1 cellular context compared by ENCODE assay signal in the genomic region with DNA sequence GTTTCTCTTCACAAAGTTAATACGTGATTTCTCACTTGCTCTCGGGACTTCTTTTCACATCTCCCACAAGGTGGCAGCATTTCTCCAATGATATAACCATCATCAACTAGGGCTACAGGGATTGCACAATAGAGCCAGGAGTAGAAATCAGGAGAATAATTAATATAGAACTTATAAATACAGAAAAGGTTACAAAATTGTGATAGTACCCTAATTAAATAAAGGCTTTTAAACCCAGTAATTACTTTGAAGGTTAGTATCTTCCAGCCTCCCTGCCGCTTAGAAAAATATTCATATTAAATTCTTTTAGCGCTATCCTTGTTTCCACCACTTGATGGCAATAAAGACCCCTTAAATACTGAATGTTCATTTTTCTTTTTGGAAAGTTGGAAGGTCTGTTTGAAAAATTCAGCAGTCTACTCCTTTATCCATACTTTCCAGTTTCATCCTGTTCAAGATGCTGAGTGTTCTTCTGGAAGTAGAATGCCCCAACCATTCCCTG.
TF ChIP-seq lines count a peak whose summit lies in the region.

No MANE protein-coding gene starts in this region.

TF ChIP-seq in GM12878, 131 proteins besides CTCF, POLR2A, EP300 and RAD21 (continued from another document):
- TF ChIP-seq, protein P1, sequence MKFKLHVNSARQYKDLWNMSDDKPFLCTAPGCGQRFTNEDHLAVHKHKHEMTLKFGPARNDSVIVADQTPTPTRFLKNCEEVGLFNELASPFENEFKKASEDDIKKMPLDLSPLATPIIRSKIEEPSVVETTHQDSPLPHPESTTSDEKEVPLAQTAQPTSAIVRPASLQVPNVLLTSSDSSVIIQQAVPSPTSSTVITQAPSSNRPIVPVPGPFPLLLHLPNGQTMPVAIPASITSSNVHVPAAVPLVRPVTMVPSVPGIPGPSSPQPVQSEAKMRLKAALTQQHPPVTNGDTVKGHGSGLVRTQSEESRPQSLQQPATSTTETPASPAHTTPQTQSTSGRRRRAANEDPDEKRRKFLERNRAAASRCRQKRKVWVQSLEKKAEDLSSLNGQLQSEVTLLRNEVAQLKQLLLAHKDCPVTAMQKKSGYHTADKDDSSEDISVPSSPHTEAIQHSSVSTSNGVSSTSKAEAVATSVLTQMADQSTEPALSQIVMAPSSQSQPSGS (IDR thresholded peaks at IDR 0.05; ENCODE audit: low read length): no peak
- TF ChIP-seq RELA (IDR thresholded peaks at IDR 0.05; ENCODE audit: borderline replicate concordance, partially characterized antibody): no peak
- no peak for TF ChIP-seq CBX5 (IDR thresholded peaks at IDR 0.05; ENCODE audit: low read depth)
- TF ChIP-seq NFXL1 (IDR thresholded peaks at IDR 0.05; ENCODE audit: borderline replicate concordance): no peak
- TF ChIP-seq SIX5 (IDR thresholded peaks at IDR 0.05; ENCODE audit: low read depth, low read length, severe bottlenecking): no peak
- TF ChIP-seq, protein P2, sequence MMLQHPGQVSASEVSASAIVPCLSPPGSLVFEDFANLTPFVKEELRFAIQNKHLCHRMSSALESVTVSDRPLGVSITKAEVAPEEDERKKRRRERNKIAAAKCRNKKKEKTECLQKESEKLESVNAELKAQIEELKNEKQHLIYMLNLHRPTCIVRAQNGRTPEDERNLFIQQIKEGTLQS (IDR thresholded peaks at IDR 0.05; ENCODE audit: borderline replicate concordance, extremely low read depth, low read depth, low read length): no peak
- no peak for TF ChIP-seq KLF5 (IDR thresholded peaks at IDR 0.05; ENCODE audit: partially characterized antibody)
- TF ChIP-seq ZSCAN29 (IDR thresholded peaks at IDR 0.05): no peak
